In the genomic region with DNA sequence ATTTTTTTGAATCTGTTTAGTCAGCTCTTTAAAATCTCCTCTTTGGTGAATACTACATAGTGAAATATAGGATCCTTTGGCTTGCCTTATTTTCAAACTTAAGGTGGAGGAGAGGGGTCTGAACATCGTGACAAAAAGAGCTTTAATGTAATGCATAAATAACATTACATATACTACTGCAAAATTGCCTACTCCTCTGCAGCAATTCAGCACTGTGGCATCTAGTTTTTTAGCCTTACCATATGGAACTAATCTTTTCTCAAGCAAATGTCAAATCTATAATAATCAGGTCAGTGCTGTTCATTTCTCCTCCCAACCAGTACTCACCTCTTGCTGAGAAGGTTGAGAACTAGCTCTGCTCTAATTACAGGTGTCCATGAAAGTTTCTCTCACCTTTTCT, we compare ENCODE assay signal across 29 cellular contexts.
"Had no signal": no experiment of that assay in that cellular context is flagged by ENCODE, and none has a peak within 500 bp of the region (broad histone marks: within the 10 kb centered on the region; RNA-seq: fewer than 3 reads in every experiment).

No MANE protein-coding gene starts in this region.

- H3K27ac Mint-ChIP-seq: activated CD4-positive, alpha-beta memory T cell treated with anti-CD3 and anti-CD28 coated beads, Interleukin-2, amount 10 ng/mL, durations not matched to agents 7 days and 5 days; activated CD4-positive, alpha-beta T cell treated with anti-CD3 and anti-CD28 coated beads, Interleukin-2, amount 10 ng/mL, durations not matched to agents 7 days and 5 days; activated T-cell treated with anti-CD3 and anti-CD28 coated beads, Interleukin-2, amount 50 U/mL, for 24 hours; activated T-helper 17 cell treated with anti-CD3 and anti-CD28 coated beads, Interleukin-2, amount 50 U/mL, for 72 hours; nephron progenitor cell; progenitor cell of endocrine pancreas; type B pancreatic cell had no signal

- H3K4me1 Mint-ChIP-seq: activated CD4-positive, alpha-beta memory T cell treated with anti-CD3 and anti-CD28 coated beads, Interleukin-2, amount 10 ng/mL, durations not matched to agents 7 days and 5 days; activated CD4-positive, alpha-beta T cell treated with anti-CD3 and anti-CD28 coated beads, Interleukin-2, amount 10 ng/mL, durations not matched to agents 7 days and 5 days; activated T-helper 17 cell treated with anti-CD3 and anti-CD28 coated beads, Interleukin-2, amount 50 U/mL, for 72 hours; nephron progenitor cell had no signal

- H3K27ac ChIP-seq: esophagus muscularis mucosa, gastroesophageal sphincter, neutrophil, ovary, thoracic aorta, uterus had no signal

- H3K27me3 ChIP-seq: esophagus muscularis mucosa, gastroesophageal sphincter, neutrophil, ovary, uterus had no signal

- H3K36me3 ChIP-seq: esophagus muscularis mucosa, gastroesophageal sphincter, neutrophil, ovary, thoracic aorta, uterus had no signal

- DNase-seq: activated CD4-positive, alpha-beta memory T cell treated with anti-CD3 and anti-CD28 coated beads, Interleukin-2, amount 10 ng/mL, durations not matched to agents 7 days and 5 days; activated CD4-positive, alpha-beta T cell treated with anti-CD3 and anti-CD28 coated beads, Interleukin-2, amount 10 ng/mL, durations not matched to agents 7 days and 5 days; activated CD4-positive, CD25-positive, alpha-beta regulatory T cell treated with anti-CD3 and anti-CD28 coated beads, Interleukin-2, amount 50 U/mL, for 72 hours; activated CD8-positive, alpha-beta memory T cell treated with anti-CD3 and anti-CD28 coated beads, Interleukin-2, amount 50 U/mL, for 48 hours; activated gamma-delta T cell treated with Interleukin-2 at 50 U/mL for 16 hours; activated naive CD4-positive, alpha-beta T cell treated with anti-CD3 and anti-CD28 coated beads, Interleukin-2, amount 50 U/mL, for 16 hours; activated T-cell treated with anti-CD3 and anti-CD28 coated beads, Interleukin-2, amount 50 U/mL, for 24 hours; amygdala; caudate nucleus; head of caudate nucleus; hippocampal formation; left cardiac atrium; left ventricle myocardium superior; nephron progenitor cell; ovary; retina; stimulated activated CD4-positive, alpha-beta T cell treated with anti-CD3 and anti-CD28 coated beads, Interleukin-12 subunit alpha, Interleukin-12 subunit beta, amount 100 ng/mL, for 4 hours; stimulated activated CD4-positive, alpha-beta T cell treated with anti-CD3 and anti-CD28 coated beads, Interleukin-4, amount 100 ng/mL, for 1 hour; stimulated activated naive CD8-positive, alpha-beta T cell treated with anti-CD3 and anti-CD28 coated beads, Interleukin-15, Interleukin-2, amounts not matched to agents 100 U/mL and 50 U/mL, for 24 hours; uterus had no signal

- H3K36me3 Mint-ChIP-seq: type B pancreatic cell had no signal

- H3K4me3 Mint-ChIP-seq: activated CD4-positive, alpha-beta memory T cell treated with anti-CD3 and anti-CD28 coated beads, Interleukin-2, amount 10 ng/mL, durations not matched to agents 7 days and 5 days; activated CD4-positive, alpha-beta T cell treated with anti-CD3 and anti-CD28 coated beads, Interleukin-2, amount 10 ng/mL, durations not matched to agents 7 days and 5 days; activated T-cell treated with anti-CD3 and anti-CD28 coated beads, Interleukin-2, amount 50 U/mL, for 24 hours; activated T-helper 17 cell treated with anti-CD3 and anti-CD28 coated beads, Interleukin-2, amount 50 U/mL, for 72 hours; nephron progenitor cell; type B pancreatic cell had no signal

- H3K4me1 ChIP-seq: esophagus muscularis mucosa, gastroesophageal sphincter, uterus had no signal

- H3K4me3 ChIP-seq: esophagus muscularis mucosa, gastroesophageal sphincter, ovary, skin epidermis, thoracic aorta, uterus had no signal

- H3K27me3 Mint-ChIP-seq: activated CD4-positive, alpha-beta memory T cell treated with anti-CD3 and anti-CD28 coated beads, Interleukin-2, amount 10 ng/mL, durations not matched to agents 7 days and 5 days; activated CD4-positive, alpha-beta T cell treated with anti-CD3 and anti-CD28 coated beads, Interleukin-2, amount 10 ng/mL, durations not matched to agents 7 days and 5 days; activated T-cell treated with anti-CD3 and anti-CD28 coated beads, Interleukin-2, amount 50 U/mL, for 24 hours; activated T-helper 17 cell treated with anti-CD3 and anti-CD28 coated beads, Interleukin-2, amount 50 U/mL, for 72 hours; progenitor cell of endocrine pancreas; type B pancreatic cell had no signal

- FAIRE-seq: keratinocyte had no signal

- H3K9me3 ChIP-seq: esophagus muscularis mucosa, gastroesophageal sphincter, neutrophil, ovary, thoracic aorta, uterus had no signal
